1 cellular context compared by ENCODE assay signal in genomic region chr6:47481213-47481612, GRCh38.
A peak's percentile ranks its signal among the peaks of the same experiment; 100 is the strongest.
TF ChIP-seq lines count a peak whose summit lies in the region.

No MANE protein-coding gene starts in this region.

TF ChIP-seq in K562, 482 proteins besides CTCF, POLR2A, EP300 and RAD21 (continued from another document):
- TF ChIP-seq MLLT1 (IDR thresholded peaks at IDR 0.05) = peak in 1 of 2 experiments; percentile 65; a peak in 1 of 4 replicates
- TF ChIP-seq ARNT (IDR thresholded peaks at IDR 0.05) = 0 out of 4 replicates have a peak, but pooled peaks of 1 of the 2 experiments have one; percentile 19
- TF ChIP-seq BCOR (IDR thresholded peaks at IDR 0.05) = peak; percentile 19; the same call in 1 of the 2 replicates
